ENCODE assay signal across 8 cellular contexts in the genomic region with DNA sequence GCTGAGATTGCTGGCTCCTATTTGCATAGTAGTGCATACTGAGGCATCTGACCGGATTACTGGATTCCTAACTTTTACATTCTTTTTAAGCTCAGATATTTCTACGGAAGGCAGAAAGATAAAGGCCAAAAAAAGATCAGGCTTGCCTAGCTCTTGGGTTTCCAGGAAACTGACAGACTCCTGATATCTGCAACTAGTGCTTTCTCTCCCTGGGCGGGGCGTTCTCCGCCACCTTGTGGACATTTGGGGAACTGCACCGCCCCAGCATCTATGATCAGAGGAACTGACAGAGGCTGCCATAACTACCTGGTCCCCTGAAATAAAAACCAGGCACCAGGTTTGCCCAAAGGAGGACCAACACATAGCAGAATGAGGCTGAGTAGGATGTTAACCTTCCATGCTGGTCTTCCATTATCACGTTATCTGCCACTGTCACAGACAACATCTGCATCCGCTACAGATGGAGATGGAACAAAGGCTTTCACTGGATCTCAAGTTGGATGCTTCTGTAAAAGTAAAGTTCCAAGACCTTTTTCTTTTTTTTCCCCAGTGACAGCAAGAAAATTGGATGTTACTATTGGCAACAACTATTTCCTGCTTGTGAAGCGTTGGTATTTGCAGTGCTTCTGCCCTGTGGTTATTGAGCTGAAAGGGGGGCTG. TPM values are rescaled to one million over a fixed set of nuclear protein-coding genes. Genes with fewer than 3 reads are reported as not detected.
A peak's percentile ranks its signal among the peaks of the same experiment; 100 is the strongest.
DNase-seq lines count a peak whose midpoint lies in the region; TF ChIP-seq lines count a peak whose summit lies in the region.

No MANE protein-coding gene starts in this region.

- no peak overlapping the region for H3K4me3 ChIP-seq in LNCaP clone FGC (ENCODE audit: low read depth, low read length)

- peak; percentile 94 for TF ChIP-seq CTCF in LNCaP clone FGC (IDR thresholded peaks at IDR 0.05; ENCODE audit: control insufficient read depth, extremely low read depth, insufficient read depth)

- peak; percentile 5 for DNase-seq in DMS79 treated with DMSO at 0.1 percent for 48 hours (lab: John Stamatoyannopoulos, UW)
- no peak for DNase-seq in DMS79 (lab: John Stamatoyannopoulos, UW)
- peak; percentile 16 for DNase-seq in H4 (ENCODE audit: low spot score)
- no peak for DNase-seq in LNCaP clone FGC (ENCODE audit: low read depth)
- peak; percentile 17 for DNase-seq in T-helper 22 cell (ENCODE audit: low read depth)
- DNase-seq in amniotic stem cell (lab: John Stamatoyannopoulos, UW): peak; percentile 34
- DNase-seq in hippocampal formation (lab: John Stamatoyannopoulos, UW): peak; percentile 18 to 50
- DNase-seq in stimulated activated CD4-positive, alpha-beta T cell treated with anti-CD3 and anti-CD28 coated beads, Interleukin-12 subunit alpha, Interleukin-12 subunit beta, amount 100 ng/mL, for 24 hours (ENCODE audit: low read depth in 2 of 2): peak; percentile 58 to 77

RNA-seq across cellular contexts. Expression of a gene that starts 33.3 kb away (rescaled TPM):
- total RNA-seq in H4 (2014; rRNA removed; shearing (Covaris generic)): 0.08 and 0.15 TPM in 2 replicates

Comparison
In these comparisons a context has a peak if more than half of its experiments do, and no peak if none do; other contexts are left out.
1. DNase-seq: peak in DMS79 treated with DMSO at 0.1 percent for 48 hours (single experiment), H4 (single experiment), T-helper 22 cell (single experiment), amniotic stem cell (single experiment), hippocampal formation (2 of 2) and stimulated activated CD4-positive, alpha-beta T cell treated with anti-CD3 and anti-CD28 coated beads, Interleukin-12 subunit alpha, Interleukin-12 subunit beta, amount 100 ng/mL, for 24 hours (2 of 2); none in DMS79 (single experiment) and LNCaP clone FGC (single experiment).